Comparison of ENCODE assay signal across 8 cellular contexts in genomic region chr6:90284236-90284744, GRCh38. TPM values are rescaled to one million over a fixed set of nuclear protein-coding genes. Genes with fewer than 3 reads are reported as not detected.
DNase-seq lines count a peak whose midpoint lies in the region; ATAC-seq and TF ChIP-seq lines count a peak whose summit lies in the region.

No MANE protein-coding gene starts in this region.

- intact Hi-C loops in CD8-positive, alpha-beta T cell (cut with DNase I, micrococcal nuclease), result loop anchor here (1.0 kb wide), 2 partner anchors 10 to 50 kb away; no protein-coding TSS in a partner anchor
- intact Hi-C loops in activated CD4-positive, alpha-beta T cell treated with anti-CD3 and anti-CD28 coated beads, Interleukin-2, amount 10 ng/mL, durations not matched to agents 24 days and 14 days (cut with micrococcal nuclease), result loop anchor here (1.0 to 10.0 kb wide), 15 partner anchors 10 to 459 kb away; partner anchors contain the start of genes BACH2 and CASP8AP2
- intact Hi-C loops in thyroid gland (cut with DNase I), result no loop called here

- no peaks in the 10 kb centered on the region for H3K9me3 ChIP-seq in CD8-positive, alpha-beta T cell (ENCODE audit: low read length)
- no peaks in the 10 kb centered on the region for H3K9me3 ChIP-seq in thyroid gland

- WGBS in thyroid gland, 2 donors, result 56 to 70% methylated on average over 8 of the region's 8 CpGs

- CTCF ChIA-PET in CD8-positive, alpha-beta T cell (lab: Charles Lee), result interaction anchor here (0.9 to 3.9 kb wide), 8 partner anchors 10 to 344 kb away, joined by 3 to 14 read pairs (median 3); no protein-coding TSS in a partner anchor

- H3K4me1 Mint-ChIP-seq in CD8-positive, alpha-beta T cell (ENCODE audit: low read depth), result peaks cover 86% of the 10 kb centered on the region
- peaks cover 79% of the 10 kb centered on the region for H3K4me1 Mint-ChIP-seq in activated CD4-positive, alpha-beta T cell treated with anti-CD3 and anti-CD28 coated beads, Interleukin-2, amount 10 ng/mL, durations not matched to agents 24 days and 14 days
- H3K4me1 Mint-ChIP-seq in nephron progenitor cell, result peaks cover 38% of the 10 kb centered on the region

- H3K9me3 Mint-ChIP-seq in CD8-positive, alpha-beta T cell, result peaks cover 5% of the 10 kb centered on the region
- no peaks in the 10 kb centered on the region for H3K9me3 Mint-ChIP-seq in activated CD4-positive, alpha-beta T cell treated with anti-CD3 and anti-CD28 coated beads, Interleukin-2, amount 10 ng/mL, durations not matched to agents 24 days and 14 days
- peaks cover 26% of the 10 kb centered on the region for H3K9me3 Mint-ChIP-seq in nephron progenitor cell

- TF ChIP-seq CTCF in CD8-positive, alpha-beta T cell (IDR thresholded peaks at IDR 0.05), result no peak
- TF ChIP-seq CTCF in nephron progenitor cell (IDR thresholded peaks at IDR 0.05), result no peak
- TF ChIP-seq CTCF in thyroid gland (IDR thresholded peaks at IDR 0.05), result no peak

- no peak for TF ChIP-seq POLR2A in erythroblast (IDR thresholded peaks at IDR 0.05; ENCODE audit: low read length)
- no peak for TF ChIP-seq POLR2A in thyroid gland (IDR thresholded peaks at IDR 0.05)

- peaks cover 18% of the 10 kb centered on the region for H3K36me3 Mint-ChIP-seq in CD8-positive, alpha-beta T cell
- peaks cover 44% of the 10 kb centered on the region for H3K36me3 Mint-ChIP-seq in activated CD4-positive, alpha-beta T cell treated with anti-CD3 and anti-CD28 coated beads, Interleukin-2, amount 10 ng/mL, durations not matched to agents 24 days and 14 days (ENCODE audit: low read depth)
- H3K36me3 Mint-ChIP-seq in nephron progenitor cell (ENCODE audit: low read depth), result peaks cover 26% of the 10 kb centered on the region

- peak overlapping the region; percentile 93 for H3K27ac Mint-ChIP-seq in CD8-positive, alpha-beta T cell
- H3K27ac Mint-ChIP-seq in activated CD4-positive, alpha-beta T cell treated with anti-CD3 and anti-CD28 coated beads, Interleukin-2, amount 10 ng/mL, durations not matched to agents 24 days and 14 days, result peak overlapping the region; percentile 94
- H3K27ac Mint-ChIP-seq in nephron progenitor cell, result peak overlapping the region; percentile 79

- H3K36me3 ChIP-seq in CD8-positive, alpha-beta T cell (ENCODE audit: insufficient read depth, low read length), result no peaks in the 10 kb centered on the region
- no peaks in the 10 kb centered on the region for H3K36me3 ChIP-seq in thyroid gland

- POLR2A ChIA-PET in CD8-positive, alpha-beta T cell (lab: Charles Lee), result interaction anchor here (0.6 to 5.7 kb wide), 9 partner anchors 9 to 156 kb away, joined by 3 to 31 read pairs (median 3); partner anchors contain the start of gene BACH2

- peaks cover 91% of the 10 kb centered on the region for H3K4me1 ChIP-seq in CD8-positive, alpha-beta T cell (ENCODE audit: insufficient read depth, low read length)
- peaks cover 8 to 10% of the 10 kb centered on the region in 2 donors for H3K4me1 ChIP-seq in thyroid gland

- peak overlapping the region; percentile 62 for H3K4me3 ChIP-seq in CD8-positive, alpha-beta T cell (ENCODE audit: low read depth, low read length)
- no peak overlapping the region for H3K4me3 ChIP-seq in thyroid gland (replicated peaks in 1 of 3)

- peak; percentile 45 for ATAC-seq in CD8-positive, alpha-beta T cell
- peak; percentile 10 for ATAC-seq in GM21447 (IDR thresholded peaks at IDR 0.05; ENCODE audit: unreplicated experiment)

- DNase-seq in CD8-positive, alpha-beta T cell, result peak in 2 of 7 experiments; percentile 40 to 54
- DNase-seq in HT-29 (ENCODE audit: low spot score) (peak; percentile 28), erythroblast (lab: John Stamatoyannopoulos, UW) (peak; percentile 44 to 58), nephron progenitor cell (peak; percentile 11), activated gamma-delta T cell (lab: John Stamatoyannopoulos, UW) (no peak), thyroid gland (no peak)
- peak; percentile 86 for DNase-seq in activated CD4-positive, alpha-beta T cell treated with anti-CD3 and anti-CD28 coated beads, Interleukin-2, amount 10 ng/mL, durations not matched to agents 24 days and 14 days

- H3K27me3 Mint-ChIP-seq in CD8-positive, alpha-beta T cell (ENCODE audit: low read depth), result no peaks in the 10 kb centered on the region
- H3K27me3 Mint-ChIP-seq in activated CD4-positive, alpha-beta T cell treated with anti-CD3 and anti-CD28 coated beads, Interleukin-2, amount 10 ng/mL, durations not matched to agents 24 days and 14 days, result no peaks in the 10 kb centered on the region
- no peaks in the 10 kb centered on the region for H3K27me3 Mint-ChIP-seq in nephron progenitor cell (ENCODE audit: low read depth, poor library complexity)

- H3K27ac ChIP-seq in CD8-positive, alpha-beta T cell (ENCODE audit: low read depth, low read length), result peak overlapping the region; percentile 74
- H3K27ac ChIP-seq in thyroid gland, result peak overlapping the region in 1 of 3 donors; percentile 20

- peak overlapping the region; percentile 83 for H3K4me3 Mint-ChIP-seq in CD8-positive, alpha-beta T cell
- H3K4me3 Mint-ChIP-seq in activated CD4-positive, alpha-beta T cell treated with anti-CD3 and anti-CD28 coated beads, Interleukin-2, amount 10 ng/mL, durations not matched to agents 24 days and 14 days, result peak overlapping the region; percentile 87
- peak overlapping the region; percentile 74 for H3K4me3 Mint-ChIP-seq in nephron progenitor cell

- H3K27me3 ChIP-seq in CD8-positive, alpha-beta T cell (ENCODE audit: insufficient read depth, low read length), result no peaks in the 10 kb centered on the region
- no peaks in the 10 kb centered on the region for H3K27me3 ChIP-seq in thyroid gland

RNA-seq across cellular contexts. Expression of gene BACH2, which starts 12.4 kb away (rescaled TPM):
- 100 to 1,000 TPM; 162 to 164 TPM for total RNA-seq in CD8-positive, alpha-beta T cell
- total RNA-seq in HT-29 (2014; rRNA removed; shearing (Covaris generic)), result not detected in 2 replicates
- 69.0 and 69.2 TPM in 2 replicates for total RNA-seq in activated CD4-positive, alpha-beta T cell treated with anti-CD3 and anti-CD28 coated beads, Interleukin-2, amount 10 ng/mL, durations not matched to agents 24 days and 14 days
- total RNA-seq in thyroid gland, result 1 to 10 TPM in 3 of 4 donors, under 1 TPM in 1; 0.98 to 6.6 (median 3.9) TPM

Comparison
In these comparisons a context has a peak if more than half of its experiments do, and no peak if none do; other contexts are left out.
1. DNase-seq: peak in HT-29 (single experiment), activated CD4-positive, alpha-beta T cell treated with anti-CD3 and anti-CD28 coated beads, Interleukin-2, amount 10 ng/mL, durations not matched to agents 24 days and 14 days (single experiment), erythroblast (2 of 2) and nephron progenitor cell (single experiment); none in activated gamma-delta T cell (single experiment) and thyroid gland (0 of 2).
2. Peak in every context shown above with its lines, with median percentiles within 50 percentile points of each other: H3K27ac Mint-ChIP-seq and H3K4me3 Mint-ChIP-seq.